In genomic region chr16:66660422-66661209, GRCh38 we compare ENCODE assay signal across 8 cellular contexts. TPM values are rescaled to one million over a fixed set of nuclear protein-coding genes. Genes with fewer than 3 reads are reported as not detected.
DNase-seq lines count a peak whose midpoint lies in the region; ATAC-seq and TF ChIP-seq lines count a peak whose summit lies in the region.

No MANE protein-coding gene starts in this region.

- intact Hi-C loops in left ventricle myocardium superior (cut with micrococcal nuclease), result no loop called here

- H3K27ac ChIP-seq in C4-2B, result peak overlapping the region; percentile 57

- peak; percentile 21; the same call in 1 of the 2 replicates for TF ChIP-seq CTCF in C4-2B (conservative IDR thresholded peaks at IDR 0.05)

- peak; percentile 10 for DNase-seq in MV-4-11 (lab: John Stamatoyannopoulos, UW)
- peak in 49 of 58 donors; percentile 8 to 84 (median 38) for DNase-seq in anterior cingulate cortex (lab: John Stamatoyannopoulos, UW)
- DNase-seq in left ventricle myocardium superior, result peak; percentile 71
- peak; percentile 63 for DNase-seq in putamen (ENCODE audit: low spot score)
- no peak for DNase-seq in NCI-H748 (lab: John Stamatoyannopoulos, UW; ENCODE audit: unreplicated experiment)

- peak; percentile 97 for ATAC-seq in left ventricle myocardium superior
- ATAC-seq in GM19452 (IDR thresholded peaks at IDR 0.05; ENCODE audit: unreplicated experiment), result no peak
- ATAC-seq in HG03378 (IDR thresholded peaks at IDR 0.05; ENCODE audit: unreplicated experiment), result no peak

RNA-seq across cellular contexts. Expression of gene CMTM4, which starts 35.9 kb away (rescaled TPM):
- 12.7 TPM for total RNA-seq in left ventricle myocardium superior

RNA-seq across cellular contexts. Expression of gene CMTM3, which starts 56.1 kb away (rescaled TPM):
- total RNA-seq in left ventricle myocardium superior, result 10.6 TPM
